ENCODE assay signal across 21 cellular contexts in genomic region chr1:167322483-167322882, GRCh38.
DNase-seq lines count a peak whose midpoint lies in the region; ATAC-seq, FAIRE-seq and TF ChIP-seq lines count a peak whose summit lies in the region.
"Had no signal": no experiment of that assay in that cellular context is flagged by ENCODE, and none has a peak within 500 bp of the region (broad histone marks: within the 10 kb centered on the region; RNA-seq: fewer than 3 reads in every experiment).

No MANE protein-coding gene starts in this region.

- no peak for DNase-seq in HepG2 (ENCODE audit: low spot score)
- no peak for DNase-seq in right lobe of liver
- DNase-seq in GM12878 (ENCODE audit: low read depth, low spot score) = no peak
- no peak for DNase-seq in psoas muscle
- no peak for DNase-seq in nephron progenitor cell
- DNase-seq: C1 segment of cervical spinal cord; Calu3; CD4-positive, alpha-beta memory T cell; COR-L47; DMS53; DMS79 treated with DMSO at 0.1 percent for 48 hours; GOT3 had no signal

- SMC1A ChIA-PET in GM12878 (lab: Charles Lee; ENCODE audit: uncharacterized antibody, unreplicated experiment) = interaction anchor here (1.2 to 1.8 kb wide), 5 partner anchors 8 to 56 kb away, joined by 3 to 6 read pairs (median 5); no protein-coding TSS in a partner anchor

- H3K9me3 Mint-ChIP-seq in nephron progenitor cell = peaks cover 83% of the 10 kb centered on the region

- no peaks in the 10 kb centered on the region for H3K27me3 Mint-ChIP-seq in nephron progenitor cell (ENCODE audit: low read depth, poor library complexity)
- H3K27me3 Mint-ChIP-seq: B cell; CD4-positive, alpha-beta memory T cell had no signal

- no peak overlapping the region for H3K4me3 Mint-ChIP-seq in nephron progenitor cell
- H3K4me3 Mint-ChIP-seq: B cell; CD4-positive, alpha-beta memory T cell had no signal

- H3K4me1 ChIP-seq in HepG2 (ENCODE audit: insufficient read depth, low read length) = no peaks in the 10 kb centered on the region
- H3K4me1 ChIP-seq in right lobe of liver = no peaks in the 10 kb centered on the region
- H3K4me1 ChIP-seq in GM12878 (ENCODE audit: control insufficient read depth, insufficient read depth, low read length) = peaks cover 11% of the 10 kb centered on the region
- no peaks in the 10 kb centered on the region for H3K4me1 ChIP-seq in iPS-20b (ENCODE audit: insufficient read depth, low read length)
- no peaks in the 10 kb centered on the region for H3K4me1 ChIP-seq in subcutaneous abdominal adipose tissue (ENCODE audit: control insufficient read depth in 5 of 5, insufficient read depth in 5 of 5, low read length in 5 of 5)
- no peaks in the 10 kb centered on the region for H3K4me1 ChIP-seq in psoas muscle

- peaks cover 1 to 5% of the 10 kb centered on the region in 2 experiments; a peak in 1 of 5 replicates for H3K36me3 ChIP-seq in HepG2 (replicated peaks in 1 of 2; ENCODE audit: control insufficient read depth in 1 of 2, insufficient read depth in 2 of 2, low read length in 2 of 2)
- no peaks in the 10 kb centered on the region for H3K36me3 ChIP-seq in right lobe of liver
- no peaks in the 10 kb centered on the region for H3K36me3 ChIP-seq in GM12878 (ENCODE audit: control insufficient read depth in 2 of 2, insufficient read depth in 2 of 2, low read length in 1 of 2)
- H3K36me3 ChIP-seq in iPS-20b (ENCODE audit: insufficient read depth, low read depth, low read length) = peaks cover 36% of the 10 kb centered on the region
- peaks cover 0 to 11% (median 8%) of the 10 kb centered on the region in 5 donors for H3K36me3 ChIP-seq in subcutaneous abdominal adipose tissue (ENCODE audit: control insufficient read depth in 5 of 5, insufficient read depth in 5 of 5, low read length in 5 of 5)
- H3K36me3 ChIP-seq in psoas muscle (ENCODE audit: insufficient read depth in 1 of 2, low read depth in 1 of 2) = no peaks in the 10 kb centered on the region

- intact Hi-C loops in HepG2 (cut with micrococcal nuclease; ENCODE audit: unreplicated experiment) (no loop called here), right lobe of liver (cut with DNase I) (no loop called here), GM12878 (cut with micrococcal nuclease; ENCODE audit: unreplicated experiment) (no loop called here), psoas muscle (cut with DNase I) (no loop called here)

- TF ChIP-seq RAD21 in HepG2 (CRISPR knock-in tag; IDR thresholded peaks at IDR 0.05) = no peak
- TF ChIP-seq RAD21 in GM12878 (IDR thresholded peaks at IDR 0.05; ENCODE audit: insufficient read depth, low read depth, low read length) = no peak

- H2AFZ ChIP-seq in HepG2 (ENCODE audit: low read length) (no peak overlapping the region), GM12878 (ENCODE audit: control insufficient read depth, low read depth, low read length) (no peak overlapping the region)

- peaks cover 2% of the 10 kb centered on the region for H3K79me2 ChIP-seq in HepG2 (ENCODE audit: insufficient read depth, low read length)
- no peaks in the 10 kb centered on the region for H3K79me2 ChIP-seq in GM12878 (ENCODE audit: control insufficient read depth, insufficient read depth, low read length)

- BruUV-seq in HepG2 (replicated peaks; lab: Mats Ljungman, UMichigan) (no TSS peak), GM12878 (replicated peaks; lab: Mats Ljungman, UMichigan) (no TSS peak)

- in situ Hi-C loops in HepG2 (cut with HindIII; ENCODE audit: extremely low pct_ligation_motif_present, low pct_unique_long_range_greater_than_20kb) = no loop called here
- in situ Hi-C loops in GM12878 (cut with MboI) = no loop called here

- no peaks in the 10 kb centered on the region for H4K20me1 ChIP-seq in HepG2 (ENCODE audit: insufficient read depth, low read length)
- no peaks in the 10 kb centered on the region for H4K20me1 ChIP-seq in GM12878 (ENCODE audit: control insufficient read depth, insufficient read depth)

- H3K4me1 Mint-ChIP-seq in nephron progenitor cell = no peaks in the 10 kb centered on the region

- H3K9ac ChIP-seq in HepG2 (ENCODE audit: insufficient read depth, low read depth, low read length) (no peak overlapping the region), GM12878 (ENCODE audit: control insufficient read depth, insufficient read depth, low read length) (no peak overlapping the region), iPS-20b (ENCODE audit: low read depth, low read length) (no peak overlapping the region), subcutaneous abdominal adipose tissue (ENCODE audit: low read length in 5 of 5) (no peak overlapping the region)

- TF ChIP-seq CTCF in HepG2 (CRISPR knock-in tag; IDR thresholded peaks at IDR 0.05) (no peak), right lobe of liver (IDR thresholded peaks at IDR 0.05) (no peak), GM12878 (IDR thresholded peaks at IDR 0.05 in 2 of 3, conservative IDR thresholded peaks at IDR 0.05 in 1 of 3; ENCODE audit: control insufficient read depth in 2 of 3, extremely low read depth in 1 of 3, insufficient read depth in 1 of 3, low read depth in 3 of 3, low read length in 3 of 3) (no peak), psoas muscle (IDR thresholded peaks at IDR 0.05) (no peak), nephron progenitor cell (IDR thresholded peaks at IDR 0.05) (no peak)

- 96% methylated on average over 6 of the region's 8 CpGs for WGBS in HepG2 (ENCODE audit: low lambda C conversion rate)
- WGBS in right lobe of liver (ENCODE audit: insufficient coverage, low coverage, low lambda C conversion rate, missing lambda C conversion rate) = 96% methylated on average over 3 of the region's 8 CpGs
- 97% methylated on average over 8 of the region's 8 CpGs for WGBS in GM12878 (ENCODE audit: insufficient coverage, insufficient replicate concordance, low lambda C conversion rate, missing lambda C conversion rate)
- WGBS in psoas muscle, 3 donors = 97 to 98% (median 97%) methylated on average over 8 of the region's 8 CpGs

- H3K27ac Mint-ChIP-seq in nephron progenitor cell = no peak overlapping the region
- H3K27ac Mint-ChIP-seq: B cell; CD4-positive, alpha-beta memory T cell had no signal

- TF ChIP-seq EP300 in HepG2 (IDR thresholded peaks at IDR 0.05; ENCODE audit: low read depth in 2 of 2, low read length in 2 of 2) (no peak), HepG2 (CRISPR knock-in tag; IDR thresholded peaks at IDR 0.05; ENCODE audit: borderline replicate concordance) (no peak), GM12878 (IDR thresholded peaks at IDR 0.05; ENCODE audit: borderline replicate concordance in 1 of 2, control insufficient read depth in 1 of 2, low read depth in 2 of 2, low read length in 2 of 2) (no peak)

- H3K27me3 ChIP-seq in HepG2 (ENCODE audit: control insufficient read depth in 1 of 2, insufficient read depth in 2 of 2, low read length in 2 of 2) (no peaks in the 10 kb centered on the region), right lobe of liver (no peaks in the 10 kb centered on the region), GM12878 (replicated peaks in 1 of 2; ENCODE audit: control insufficient read depth in 2 of 2, insufficient read depth in 2 of 2, low read length in 1 of 2) (no peaks in the 10 kb centered on the region), iPS-20b (ENCODE audit: insufficient read depth, low read length) (no peaks in the 10 kb centered on the region), subcutaneous abdominal adipose tissue (ENCODE audit: control insufficient read depth in 5 of 5, insufficient read depth in 4 of 5, low read length in 5 of 5) (no peaks in the 10 kb centered on the region), psoas muscle (ENCODE audit: insufficient read depth in 3 of 3, low read length in 2 of 3) (no peaks in the 10 kb centered on the region)

- POLR2A ChIA-PET in HepG2 (lab: Yijun Ruan, JAX) (no interaction called here), GM12878 (lab: Charles Lee) (no interaction called here)

- H3K9me3 ChIP-seq in HepG2 (ENCODE audit: low read length) (peaks cover 54% of the 10 kb centered on the region), right lobe of liver (peaks cover 0 to 23% (median 8%) of the 10 kb centered on the region in 4 donors), GM12878 (replicated peaks; ENCODE audit: control insufficient read depth, insufficient read depth, low read length) (peaks cover 29% of the 10 kb centered on the region), iPS-20b (ENCODE audit: insufficient read depth, low read depth, low read length) (peaks cover 53% of the 10 kb centered on the region), subcutaneous abdominal adipose tissue (ENCODE audit: control insufficient read depth in 5 of 5, low read length in 5 of 5) (peaks cover 16 to 67% (median 47%) of the 10 kb centered on the region in 5 donors), psoas muscle (peaks cover 50% of the 10 kb centered on the region)

- ATAC-seq in HepG2 = no peak
- ATAC-seq in right lobe of liver = no peak
- ATAC-seq in GM12878 = no peak
- no peak for ATAC-seq in GM18868 (IDR thresholded peaks at IDR 0.05; ENCODE audit: unreplicated experiment)
- ATAC-seq in psoas muscle = no peak

- H3K4me2 ChIP-seq in HepG2 (ENCODE audit: low read depth, low read length) (no peak overlapping the region), GM12878 (ENCODE audit: control insufficient read depth, insufficient read depth) (no peak overlapping the region)

- CTCF ChIA-PET in HepG2 (lab: Yijun Ruan, JAX; ENCODE audit: low intra/inter-chr PET ratio, low total read pairs) = no interaction called here
- CTCF ChIA-PET in GM12878 (lab: Yijun Ruan, JAX) = interaction anchor here (1.1 kb wide), 1 partner anchor 44 kb away, joined by 3 read pairs; no protein-coding TSS in a partner anchor

- RAD21 ChIA-PET in GM12878 (lab: Charles Lee; ENCODE audit: unreplicated experiment) = no interaction called here

- TF ChIP-seq POLR2A in HepG2 (IDR thresholded peaks at IDR 0.05; ENCODE audit: insufficient read depth in 1 of 2, low read depth in 2 of 2, low read length in 2 of 2) (no peak), right lobe of liver (IDR thresholded peaks at IDR 0.05) (no peak), GM12878 (IDR thresholded peaks at IDR 0.05; ENCODE audit: low read depth, low read length) (no peak)

- FAIRE-seq in HepG2 (lab: Jason Lieb, UNC) (no peak), GM12878 (lab: Jason Lieb, UNC) (no peak)
- FAIRE-seq: A204.1, G401.6, H54 had no signal

- no peak overlapping the region for H3K4me3 ChIP-seq in HepG2 (replicated peaks in 1 of 3; ENCODE audit: insufficient read depth in 1 of 3, low read depth in 2 of 3, low read length in 3 of 3)
- H3K4me3 ChIP-seq in right lobe of liver = no peak overlapping the region
- no peak overlapping the region for H3K4me3 ChIP-seq in GM12878
- H3K4me3 ChIP-seq in iPS-20b (ENCODE audit: low read length) = peak overlapping the region; percentile 22; the same call in 1 of the 2 replicates
- H3K4me3 ChIP-seq in subcutaneous abdominal adipose tissue (ENCODE audit: low read depth in 1 of 5, low read length in 5 of 5) = peak overlapping the region in 4 of 5 donors; percentile 15 to 55 (median 24)
- no peak overlapping the region for H3K4me3 ChIP-seq in psoas muscle
- H3K4me3 ChIP-seq: HAP-1 had no signal

- H3K36me3 Mint-ChIP-seq in nephron progenitor cell (ENCODE audit: low read depth) = peaks cover 93% of the 10 kb centered on the region

- H3K27ac ChIP-seq in HepG2 (ENCODE audit: extremely low read length, insufficient read depth, low read length) = no peak overlapping the region
- no peak overlapping the region for H3K27ac ChIP-seq in right lobe of liver
- H3K27ac ChIP-seq in GM12878 (ENCODE audit: control insufficient read depth, insufficient read depth) = no peak overlapping the region
- no peak overlapping the region for H3K27ac ChIP-seq in iPS-20b (ENCODE audit: low read length)
- no peak overlapping the region for H3K27ac ChIP-seq in subcutaneous abdominal adipose tissue (ENCODE audit: low read depth, low read length)
- no peak overlapping the region for H3K27ac ChIP-seq in psoas muscle
- H3K27ac ChIP-seq: 22Rv1 had no signal

Comparison
In these comparisons a context has a peak if more than half of its experiments do, and no peak if none do; other contexts are left out.
1. H3K4me3 ChIP-seq: peak in iPS-20b (single experiment) and subcutaneous abdominal adipose tissue (4 of 5); none in HepG2 (0 of 3), right lobe of liver (0 of 3), GM12878 (single experiment) and psoas muscle (single experiment).
2. Of the 75 proteins assayed by ChIP-seq in both HepG2 and GM12878: peak only in HepG2: none; only in GM12878: CBX5 and ZBTB33; in both: none; in neither: 73.